Comparison of ENCODE assay signal across 7 cellular contexts in genomic region chr1:35452086-35452485, GRCh38.
DNase-seq lines count a peak whose midpoint lies in the region; ATAC-seq and TF ChIP-seq lines count a peak whose summit lies in the region.

No MANE protein-coding gene starts in this region.

- H3K4me3 ChIP-seq in HEK293 (ENCODE audit: low read depth, low read length): no peak overlapping the region
- no peak overlapping the region for H3K4me3 ChIP-seq in stomach

- no peaks in the 10 kb centered on the region for H3K27me3 ChIP-seq in stomach

- H3K27me3 Mint-ChIP-seq in T-helper 17 cell: no peaks in the 10 kb centered on the region

- ATAC-seq in T-helper 17 cell (no peak), Right ventricle myocardium inferior (peak; percentile 74), HG03095 (IDR thresholded peaks at IDR 0.05; ENCODE audit: unreplicated experiment) (no peak)

- peaks cover 8% of the 10 kb centered on the region for H3K36me3 Mint-ChIP-seq in T-helper 17 cell (ENCODE audit: low read depth)

- no peak overlapping the region for H3K27ac ChIP-seq in HEK293 (ENCODE audit: extremely low read depth, low read depth, low read length)
- peak overlapping the region; percentile 56 to 87 (median 66) for H3K27ac ChIP-seq in stomach

- POLR2A ChIA-PET in HEK293 (lab: Yijun Ruan, JAX): interaction anchor here (0.7 kb wide), 1 partner anchor 113 kb away, joined by 3 read pairs; no protein-coding TSS in a partner anchor

- TF ChIP-seq CTCF in HEK293 (tag by site-specific recombination; IDR thresholded peaks at IDR 0.05): no peak
- TF ChIP-seq CTCF in stomach (IDR thresholded peaks at IDR 0.05): no peak

- H3K4me1 ChIP-seq in HEK293 (ENCODE audit: control insufficient read depth, insufficient read depth, low read length) (no peaks in the 10 kb centered on the region), stomach (peaks cover 35 to 79% (median 54%) of the 10 kb centered on the region in 4 donors)

- no peak for TF ChIP-seq POLR2A in stomach (IDR thresholded peaks at IDR 0.05)

- H3K27ac Mint-ChIP-seq in T-helper 17 cell: peak overlapping the region; percentile 94

- 6 to 23% (median 16%) methylated on average over 1 of the region's 1 CpG for WGBS in stomach, 5 donors

- no peak overlapping the region for H3K4me3 Mint-ChIP-seq in T-helper 17 cell

- H3K36me3 ChIP-seq in HEK293 (ENCODE audit: control insufficient read depth in 2 of 2, insufficient read depth in 1 of 2, low read length in 2 of 2): peaks cover 15 to 77% of the 10 kb centered on the region in 2 experiments
- H3K36me3 ChIP-seq in stomach: peaks cover 0 to 77% (median 63%) of the 10 kb centered on the region in 4 donors

- DNase-seq in T-helper 17 cell (no peak), Right ventricle myocardium inferior (ENCODE audit: missing footprints) (peak; percentile 70), stomach (peak; percentile 59), T1000 (lab: John Stamatoyannopoulos, UW) (no peak), ureter (ENCODE audit: low spot score) (no peak)

- no peak for TF ChIP-seq EP300 in stomach (IDR thresholded peaks at IDR 0.05)

- H3K9me3 ChIP-seq in HEK293 (ENCODE audit: control insufficient read depth, insufficient read depth, low read depth, low read length): no peaks in the 10 kb centered on the region
- H3K9me3 ChIP-seq in T-helper 17 cell (ENCODE audit: control insufficient read depth, low read length, poor library complexity, severe bottlenecking): no peaks in the 10 kb centered on the region
- no peaks in the 10 kb centered on the region for H3K9me3 ChIP-seq in stomach

- peaks cover 18% of the 10 kb centered on the region for H3K4me1 Mint-ChIP-seq in T-helper 17 cell

- CTCF ChIA-PET in HEK293 (lab: Yijun Ruan, JAX): interaction anchor here (0.6 to 7.2 kb wide), 20 partner anchors 13 to 672 kb away, joined by 3 to 61 read pairs (median 6); no protein-coding TSS in a partner anchor

- intact Hi-C loops in Right ventricle myocardium inferior (cut with DNase I): loop anchor here (5.0 kb wide), 2 partner anchors 90 to 275 kb away; no protein-coding TSS in a partner anchor
- intact Hi-C loops in stomach (cut with DNase I; ENCODE audit: low total_unique reads): loop anchor here (5.0 kb wide), 1 partner anchor 110 kb away; no protein-coding TSS in a partner anchor

TF ChIP-seq in HEK293, 187 proteins besides CTCF, POLR2A, EP300 and RAD21:
- peak; percentile 41; the same call in 1 of the 2 replicates for TF ChIP-seq ZBTB17 (tag by site-specific recombination; IDR thresholded peaks at IDR 0.05)
- TF ChIP-seq ZNF426 (tag by site-specific recombination; IDR thresholded peaks at IDR 0.05): no peak

Comparison
In these comparisons a context has a peak if more than half of its experiments do, and no peak if none do; other contexts are left out.
1. DNase-seq: peak in Right ventricle myocardium inferior (single experiment) and stomach (single experiment); none in T-helper 17 cell (0 of 3), T1000 (single experiment) and ureter (single experiment).